In genomic region chr19:6241680-6242079, GRCh38 we compare ENCODE assay signal across 14 cellular contexts. TPM values are rescaled to one million over a fixed set of nuclear protein-coding genes. Genes with fewer than 3 reads are reported as not detected.
DNase-seq lines count a peak whose midpoint lies in the region; ATAC-seq and TF ChIP-seq lines count a peak whose summit lies in the region.
"Had no signal": no experiment of that assay in that cellular context is flagged by ENCODE, and none has a peak within 500 bp of the region (broad histone marks: within the 10 kb centered on the region; RNA-seq: fewer than 3 reads in every experiment).

No MANE protein-coding gene starts in this region.

- WGBS in aorta, 2 donors = 85 to 87% methylated on average over 19 of the region's 19 CpGs

- H3K27me3 ChIP-seq in cardiac muscle cell = no peaks in the 10 kb centered on the region
- H3K27me3 ChIP-seq in right atrium auricular region = no peaks in the 10 kb centered on the region
- no peaks in the 10 kb centered on the region for H3K27me3 ChIP-seq in aorta (ENCODE audit: control insufficient read depth in 1 of 2, insufficient read depth in 2 of 2, low read length in 1 of 2)
- H3K27me3 ChIP-seq: neutrophil had no signal

- peak overlapping the region; percentile 13 for H3K27ac ChIP-seq in cardiac muscle cell
- H3K27ac ChIP-seq in right atrium auricular region = no peak overlapping the region
- peak overlapping the region; percentile 93 for H3K27ac ChIP-seq in cingulate gyrus (ENCODE audit: low read depth, low read length)
- no peak overlapping the region for H3K27ac ChIP-seq in aorta (ENCODE audit: low read depth in 1 of 2, low read length in 2 of 2)
- H3K27ac ChIP-seq: neutrophil had no signal

- H3K36me3 ChIP-seq in cardiac muscle cell (no peaks in the 10 kb centered on the region), right atrium auricular region (no peaks in the 10 kb centered on the region), aorta (ENCODE audit: control insufficient read depth in 1 of 2, insufficient read depth in 2 of 2, low read length in 1 of 2) (no peaks in the 10 kb centered on the region)
- H3K36me3 ChIP-seq: neutrophil had no signal

- intact Hi-C loops in aorta (cut with DNase I) = no loop called here

- H3K4me1 ChIP-seq in cardiac muscle cell (ENCODE audit: low read depth) (peaks cover 4% of the 10 kb centered on the region), right atrium auricular region (peaks cover 0 to 69% of the 10 kb centered on the region in 2 donors), aorta (ENCODE audit: control insufficient read depth in 1 of 2, insufficient read depth in 2 of 2, low read length in 2 of 2) (peaks cover 0 to 2% of the 10 kb centered on the region in 2 donors)

- TF ChIP-seq CTCF in cardiac muscle cell (IDR thresholded peaks at IDR 0.05; ENCODE audit: low read depth, low read length) = no peak
- TF ChIP-seq CTCF in right atrium auricular region (IDR thresholded peaks at IDR 0.05) = no peak
- no peak for TF ChIP-seq CTCF in GM13977 (IDR thresholded peaks at IDR 0.05; ENCODE audit: extremely low read depth, insufficient read depth, missing control alignments)

- in situ Hi-C loops in GM13977 (cut with MboI; ENCODE audit: low pct_unique_long_range_greater_than_20kb, low sequenced_read_pairs, unreplicated experiment) = no loop called here

- ATAC-seq in aorta (ENCODE audit: low FRiP score) (no peak), GM19467 (IDR thresholded peaks at IDR 0.05; ENCODE audit: unreplicated experiment) (no peak)
- ATAC-seq: activated CD8-positive, alpha-beta T cell treated with anti-CD3 and anti-CD28 coated beads for 36 hours had no signal

- H3K9me3 ChIP-seq in cardiac muscle cell (ENCODE audit: low read depth) (no peaks in the 10 kb centered on the region), right atrium auricular region (no peaks in the 10 kb centered on the region), aorta (ENCODE audit: control insufficient read depth, low read length) (no peaks in the 10 kb centered on the region)
- H3K9me3 ChIP-seq: neutrophil had no signal

- H3K4me3 ChIP-seq in cardiac muscle cell = no peak overlapping the region
- H3K4me3 ChIP-seq in right atrium auricular region = no peak overlapping the region
- no peak overlapping the region for H3K4me3 ChIP-seq in aorta (ENCODE audit: low read length in 2 of 2)

- DNase-seq in cardiac muscle cell (ENCODE audit: low read depth in 1 of 2, low spot score in 1 of 2) (no peak), right atrium auricular region (ENCODE audit: low spot score) (no peak), midbrain (lab: John Stamatoyannopoulos, UW) (peak; percentile 93), aorta (peak; percentile 37 to 75), GM13977 (ENCODE audit: low spot score) (no peak), iPS-NIHi11 (ENCODE audit: low spot score) (no peak)
- DNase-seq: ACHN; activated CD8-positive, alpha-beta T cell treated with anti-CD3 and anti-CD28 coated beads for 36 hours; activated effector memory CD4-positive, alpha-beta T cell treated with Interleukin-2 at 50 U/mL for 16 hours; RPMI8226; T1000 had no signal

RNA-seq across cellular contexts. Expression of gene MLLT1, which starts 38.1 kb away (rescaled TPM):
- 46.9 and 54.1 TPM in 2 replicates for total RNA-seq in cardiac muscle cell
- 25.7 and 31.1 TPM in 2 replicates for polyA plus RNA-seq in cardiac muscle cell
- total RNA-seq in right atrium auricular region = 10 to 100 TPM; 21.2 to 36.9 TPM
- total RNA-seq in aorta = 10 to 100 TPM; 54.8 to 55.5 TPM
- 10 to 100 TPM; 14.9 to 34.3 TPM for polyA plus RNA-seq in aorta

Comparison
In these comparisons a context has a peak if more than half of its experiments do, and no peak if none do; other contexts are left out.
1. H3K27ac ChIP-seq: peak in cardiac muscle cell (single experiment) and cingulate gyrus (single experiment); none in right atrium auricular region (0 of 2) and aorta (0 of 2).
2. DNase-seq: peak in midbrain (single experiment) and aorta (2 of 2); none in cardiac muscle cell (0 of 2), right atrium auricular region (single experiment), GM13977 (single experiment) and iPS-NIHi11 (single experiment).